In genomic region chr6:108294787-108295625, GRCh38 we compare ENCODE assay signal across 8 cellular contexts. TPM values are rescaled to one million over a fixed set of nuclear protein-coding genes. Genes with fewer than 3 reads are reported as not detected.
DNase-seq lines count a peak whose midpoint lies in the region; ATAC-seq and TF ChIP-seq lines count a peak whose summit lies in the region.

AFG1L (plus strand) TSS chr6:108295054; CDS start chr6:108295080, 26 bp downstream.

- peaks cover 10 to 15% of the 10 kb centered on the region in 2 donors for H3K4me1 Mint-ChIP-seq in natural killer cell treated with Interleukin-12 subunit alpha and Interleukin-12 subunit beta and Interleukin-15 and Interleukin-18, amount 100 ng/mL, for 72 hours (ENCODE audit: low read depth in 2 of 2)

- H3K27me3 Mint-ChIP-seq in natural killer cell treated with Interleukin-12 subunit alpha and Interleukin-12 subunit beta and Interleukin-15 and Interleukin-18, amount 100 ng/mL, for 72 hours, result no peaks in the 10 kb centered on the region

- peaks cover 28% of the 10 kb centered on the region for H3K79me2 ChIP-seq in DOHH2 (ENCODE audit: control insufficient read depth, low read length)

- peak; percentile 74 for DNase-seq in KG1 (lab: John Stamatoyannopoulos, UW)
- DNase-seq in RPMI8226, result peak; percentile 85
- DNase-seq in activated T-helper 9 cell treated with anti-CD3 and anti-CD28 coated beads, Interleukin-2, amount 50 U/mL, for 16 hours (ENCODE audit: low read depth), result peak; percentile 79
- DNase-seq in fibroblast of pulmonary artery (ENCODE audit: low read depth), result peak; percentile 87
- peak; percentile 89 for DNase-seq in natural killer cell treated with Interleukin-12 subunit alpha and Interleukin-12 subunit beta and Interleukin-15 and Interleukin-18, amount 100 ng/mL, for 72 hours (ENCODE audit: low spot score)
- peak; percentile 87 for DNase-seq in stimulated activated naive CD4-positive, alpha-beta T cell treated with Interleukin-2 at 50 U/mL for 16 hours (lab: John Stamatoyannopoulos, UW)

- peak; percentile 95 for ATAC-seq in GM21737 (IDR thresholded peaks at IDR 0.05; ENCODE audit: unreplicated experiment)
- peak; percentile 98 to 99 for ATAC-seq in natural killer cell treated with Interleukin-12 subunit alpha and Interleukin-12 subunit beta and Interleukin-15 and Interleukin-18, amount 100 ng/mL, for 72 hours

- H3K4me3 ChIP-seq in DOHH2 (ENCODE audit: low read length) (peak within 1 kb of the TSS; percentile 85), fibroblast of pulmonary artery (replicated peaks; ENCODE audit: low read depth, low read length) (peak within 1 kb of the TSS; percentile 92)

- peaks cover 6% of the 10 kb centered on the region for H3K36me3 Mint-ChIP-seq in natural killer cell treated with Interleukin-12 subunit alpha and Interleukin-12 subunit beta and Interleukin-15 and Interleukin-18, amount 100 ng/mL, for 72 hours

- H3K27ac ChIP-seq in DOHH2 (ENCODE audit: low read depth, low read length), result peak within 1 kb of the TSS; percentile 71

- H3K4me1 ChIP-seq in DOHH2 (ENCODE audit: control insufficient read depth, low read length), result peaks cover 23% of the 10 kb centered on the region

- peak within 1 kb of the TSS; percentile 97 to 99 for H3K27ac Mint-ChIP-seq in natural killer cell treated with Interleukin-12 subunit alpha and Interleukin-12 subunit beta and Interleukin-15 and Interleukin-18, amount 100 ng/mL, for 72 hours

- peaks cover 7% of the 10 kb centered on the region; the same call in 1 of the 2 replicates for H3K36me3 ChIP-seq in DOHH2 (ENCODE audit: control insufficient read depth, low read length)

- no peaks in the 10 kb centered on the region for H3K9me2 ChIP-seq in DOHH2 (replicated peaks; ENCODE audit: control insufficient read depth, low read length)

- H3K27me3 ChIP-seq in DOHH2 (ENCODE audit: control insufficient read depth, low read length), result no peaks in the 10 kb centered on the region

- H3F3A ChIP-seq in DOHH2 (ENCODE audit: control insufficient read depth, insufficient read depth), result peaks cover 15% of the 10 kb centered on the region

- peak within 1 kb of the TSS; percentile 90 for H3K4me3 Mint-ChIP-seq in natural killer cell treated with Interleukin-12 subunit alpha and Interleukin-12 subunit beta and Interleukin-15 and Interleukin-18, amount 100 ng/mL, for 72 hours

- H4K20me1 ChIP-seq in DOHH2 (ENCODE audit: control insufficient read depth, insufficient read depth, low read depth, low read length), result no peaks in the 10 kb centered on the region

- H3K4me2 ChIP-seq in DOHH2 (ENCODE audit: low read length), result peak within 1 kb of the TSS; percentile 87

- H3K9me3 Mint-ChIP-seq in natural killer cell treated with Interleukin-12 subunit alpha and Interleukin-12 subunit beta and Interleukin-15 and Interleukin-18, amount 100 ng/mL, for 72 hours, result no peaks in the 10 kb centered on the region

- H3K9me3 ChIP-seq in DOHH2 (ENCODE audit: control insufficient read depth, insufficient read depth, low read length), result no peaks in the 10 kb centered on the region

- TF ChIP-seq CTCF in DOHH2 (IDR thresholded peaks at IDR 0.05; ENCODE audit: low read depth, low read length, poor library complexity, severe bottlenecking), result no peak
- no peak for TF ChIP-seq CTCF in fibroblast of pulmonary artery (IDR thresholded peaks at IDR 0.05; ENCODE audit: low read length, missing control alignments)

RNA-seq across cellular contexts. Expression of gene AFG1L, which starts in this region (rescaled TPM):
- 1 to 10 TPM; 4.6 to 5.0 TPM for total RNA-seq in natural killer cell treated with Interleukin-12 subunit alpha and Interleukin-12 subunit beta and Interleukin-15 and Interleukin-18, amount 100 ng/mL, for 72 hours

Comparison
In these comparisons a context has a peak if more than half of its experiments do, and no peak if none do; other contexts are left out.
1. Peak in every context shown above with its lines: DNase-seq, ATAC-seq, H3K4me3 ChIP-seq and H3K27ac ChIP-seq.